Comparison of ENCODE assay signal across 8 cellular contexts in the genomic region with DNA sequence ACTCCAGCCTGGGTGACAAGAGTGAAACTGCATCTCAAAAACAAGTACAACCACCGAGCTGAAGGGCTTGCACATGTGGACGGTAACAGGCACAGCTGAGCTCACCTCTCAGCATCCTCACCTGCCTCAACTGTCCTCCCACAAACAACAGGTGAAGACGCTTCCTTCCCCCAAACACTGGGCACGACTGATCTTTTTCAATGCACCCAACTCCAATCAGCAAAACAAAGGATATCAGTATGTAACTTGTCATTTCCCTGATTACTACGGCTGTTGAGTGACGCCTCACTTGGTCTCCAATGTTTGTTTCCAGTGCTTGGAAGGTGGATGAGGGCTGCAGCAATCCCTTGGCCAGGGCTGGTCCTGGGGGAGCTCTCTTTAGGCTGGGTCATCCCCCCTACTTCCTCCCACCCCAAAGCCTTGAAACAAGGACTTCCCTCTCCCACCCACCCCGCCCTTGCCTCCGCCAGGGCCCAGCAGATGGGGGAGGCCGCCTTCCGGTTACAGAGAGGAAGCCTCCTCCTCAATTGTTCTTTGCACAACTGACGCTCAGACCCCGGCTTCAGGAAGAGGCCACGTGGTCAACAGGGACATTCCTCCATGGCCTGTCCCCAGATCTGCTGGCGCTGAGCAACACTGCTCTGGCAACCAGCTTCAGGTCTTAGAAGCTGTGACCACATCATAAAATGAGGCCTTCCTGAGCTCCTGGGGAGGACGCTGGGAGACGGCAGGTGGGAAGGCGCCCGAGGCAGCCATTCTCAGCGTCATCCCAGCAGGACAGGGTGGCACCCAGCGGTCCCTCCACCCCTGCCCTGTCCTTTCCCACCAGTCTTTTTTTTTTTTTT. TPM values are rescaled to one million over a fixed set of nuclear protein-coding genes. Genes with fewer than 3 reads are reported as not detected.
DNase-seq lines count a peak whose midpoint lies in the region; ATAC-seq, FAIRE-seq and TF ChIP-seq lines count a peak whose summit lies in the region.

No MANE protein-coding gene starts in this region.

- H3K36me3 ChIP-seq in SU-DHL-6 (ENCODE audit: low read length) (no peaks in the 10 kb centered on the region), endothelial cell of umbilical vein (ENCODE audit: control insufficient read depth in 2 of 2, extremely low read depth in 1 of 2, insufficient read depth in 2 of 2, low read length in 2 of 2) (peaks cover 0 to 12% of the 10 kb centered on the region in 2 experiments)

- ATAC-seq in GM18868 (IDR thresholded peaks at IDR 0.05; ENCODE audit: unreplicated experiment), result no peak

- peak overlapping the region; percentile 65 for H3K27ac ChIP-seq in SU-DHL-6 (ENCODE audit: low read depth, low read length)
- H3K27ac ChIP-seq in endothelial cell of umbilical vein (ENCODE audit: insufficient read depth, low read depth, low read length), result peak overlapping the region; percentile 67

- H3K79me2 ChIP-seq in SU-DHL-6 (ENCODE audit: insufficient read depth, low read length) (peaks cover 13% of the 10 kb centered on the region; the same call in 1 of the 2 replicates), endothelial cell of umbilical vein (ENCODE audit: control insufficient read depth, insufficient read depth, low read length) (peaks cover 44% of the 10 kb centered on the region)

- CTCF ChIA-PET in endothelial cell of umbilical vein (lab: Charles Lee), result interaction anchor here (0.5 to 3.0 kb wide), 4 partner anchors 13 to 66 kb away, joined by 3 to 11 read pairs (median 4); no protein-coding TSS in a partner anchor

- dilution Hi-C loops in endothelial cell of umbilical vein (cut with MboI; ENCODE audit: extremely low pct_ligation_motif_present, low sequenced_read_pairs), result no loop called here

- intact Hi-C loops in endothelial cell of umbilical vein (cut with micrococcal nuclease), result loop anchor here (1.0 kb wide), 2 partner anchors 32 to 55 kb away; no protein-coding TSS in a partner anchor

- peak; percentile 91 for FAIRE-seq in endothelial cell of umbilical vein (lab: Jason Lieb, UNC)

- POLR2A ChIA-PET in endothelial cell of umbilical vein (lab: Charles Lee), result interaction anchor here (0.7 to 1.2 kb wide), 4 partner anchors 9 to 61 kb away, joined by 3 to 7 read pairs (median 4); no protein-coding TSS in a partner anchor

- no peak for TF ChIP-seq CTCF in GM12864 (IDR thresholded peaks at IDR 0.05; ENCODE audit: low read depth, low read length, missing control alignments)
- no peak for TF ChIP-seq CTCF in SU-DHL-6 (IDR thresholded peaks at IDR 0.05; ENCODE audit: insufficient read depth, low read length, poor library complexity, severe bottlenecking)
- no peak for TF ChIP-seq CTCF in endothelial cell of umbilical vein (IDR thresholded peaks at IDR 0.05; ENCODE audit: extremely low read depth in 1 of 2, insufficient read depth in 1 of 2, low read depth in 1 of 2, low read length in 2 of 2)

- TF ChIP-seq POLR2A in endothelial cell of umbilical vein (IDR thresholded peaks at IDR 0.05; ENCODE audit: low read depth, low read length), result no peak

- H4K20me1 ChIP-seq in SU-DHL-6 (ENCODE audit: low read depth, low read length) (no peaks in the 10 kb centered on the region), endothelial cell of umbilical vein (replicated peaks; ENCODE audit: control insufficient read depth, extremely low read depth, insufficient read depth, low read length) (no peaks in the 10 kb centered on the region)

- H3K27me3 ChIP-seq in SU-DHL-6 (ENCODE audit: low read length) (no peaks in the 10 kb centered on the region), endothelial cell of umbilical vein (ENCODE audit: control insufficient read depth in 2 of 2, insufficient read depth in 2 of 2, low read length in 2 of 2) (no peaks in the 10 kb centered on the region)

- peaks cover 54% of the 10 kb centered on the region for H3K4me1 ChIP-seq in endothelial cell of umbilical vein (ENCODE audit: control insufficient read depth, extremely low read depth, insufficient read depth, low read length)

- no peaks in the 10 kb centered on the region for H3K9me1 ChIP-seq in endothelial cell of umbilical vein (replicated peaks; ENCODE audit: control insufficient read depth, extremely low read depth, insufficient read depth, low read length)

- peaks cover 8% of the 10 kb centered on the region for H3F3A ChIP-seq in SU-DHL-6 (ENCODE audit: insufficient read depth)

- H3K9me3 ChIP-seq in SU-DHL-6 (ENCODE audit: insufficient read depth, low read length) (no peaks in the 10 kb centered on the region), endothelial cell of umbilical vein (replicated peaks; ENCODE audit: control insufficient read depth, insufficient read depth, low read length) (no peaks in the 10 kb centered on the region)

- H3K9ac ChIP-seq in SU-DHL-6 (ENCODE audit: low read length), result peak overlapping the region; percentile 34; the same call in 1 of the 2 replicates
- peak overlapping the region; percentile 37 for H3K9ac ChIP-seq in endothelial cell of umbilical vein (replicated peaks; ENCODE audit: extremely low read depth, insufficient read depth, low read length)

- H3K4me3 ChIP-seq in GM12864 (ENCODE audit: low read depth, low read length) (peak overlapping the region; percentile 28), SU-DHL-6 (ENCODE audit: insufficient read depth, low read length, poor library complexity, severe bottlenecking) (no peak overlapping the region), endothelial cell of umbilical vein (replicated peaks in 1 of 3; ENCODE audit: insufficient read depth in 1 of 3, low read depth in 1 of 3, low read length in 3 of 3) (no peak overlapping the region)

- peak overlapping the region; percentile 35 for H2AFZ ChIP-seq in SU-DHL-6 (ENCODE audit: low read depth, low read length, severe bottlenecking)
- H2AFZ ChIP-seq in endothelial cell of umbilical vein (ENCODE audit: low read depth, low read length), result peak overlapping the region; percentile 36

- H3K4me2 ChIP-seq in SU-DHL-6 (ENCODE audit: low read depth, low read length, poor library complexity, severe bottlenecking) (peak overlapping the region; percentile 43), endothelial cell of umbilical vein (ENCODE audit: insufficient read depth, low read length) (no peak overlapping the region)

- H3K9me2 ChIP-seq in SU-DHL-6 (replicated peaks; ENCODE audit: insufficient read depth, low read length), result no peaks in the 10 kb centered on the region

- DNase-seq in GM12864 (ENCODE audit: low read depth) (no peak), endothelial cell of umbilical vein (ENCODE audit: low read depth, low spot score) (peak; percentile 73), pons (ENCODE audit: low spot score) (peak; percentile 80), NCI-H1092 (lab: John Stamatoyannopoulos, UW) (no peak), NCI-H1930 (lab: John Stamatoyannopoulos, UW) (no peak), iPS-NIHi7 (ENCODE audit: extremely low spot score) (no peak)

- BruUV-seq in endothelial cell of umbilical vein (replicated peaks; lab: Mats Ljungman, UMichigan), result no TSS peak

TF ChIP-seq in endothelial cell of umbilical vein, 7 proteins besides CTCF, POLR2A, EP300 and RAD21:
- peak; percentile 36 for TF ChIP-seq POLR2AphosphoS5 (IDR thresholded peaks at IDR 0.05; ENCODE audit: insufficient read depth, low read depth, low read length)
- no peak for TF ChIP-seq FOS (IDR thresholded peaks at IDR 0.05; ENCODE audit: borderline replicate concordance, insufficient read depth, low read length)
- TF ChIP-seq MYC (IDR thresholded peaks at IDR 0.05; ENCODE audit: low read depth, low read length), result no peak
- TF ChIP-seq, protein P1, sequence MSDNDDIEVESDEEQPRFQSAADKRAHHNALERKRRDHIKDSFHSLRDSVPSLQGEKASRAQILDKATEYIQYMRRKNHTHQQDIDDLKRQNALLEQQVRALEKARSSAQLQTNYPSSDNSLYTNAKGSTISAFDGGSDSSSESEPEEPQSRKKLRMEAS (IDR thresholded peaks at IDR 0.05; ENCODE audit: insufficient read depth, insufficient read length), result peak; percentile 97

RNA-seq across cellular contexts. Expression of gene FAM78A, which starts 5.9 kb away (rescaled TPM):
- 26.6 and 34.0 TPM in 2 replicates for total RNA-seq in endothelial cell of umbilical vein
- 37.4 and 45.9 TPM in 2 replicates for polyA plus RNA-seq in endothelial cell of umbilical vein
- 17.4 and 21.6 TPM in 2 replicates for polyA plus RNA-seq in endothelial cell of umbilical vein (2011; cell fraction: cytosol; rRNA removed)
- polyA plus RNA-seq in endothelial cell of umbilical vein (2011; cell fraction: nucleus; rRNA removed), result 17.3 and 22.0 TPM in 2 replicates
- 11.4 and 14.4 TPM in 2 replicates for polyA plus RNA-seq in endothelial cell of umbilical vein (2012)
- polyA minus RNA-seq in endothelial cell of umbilical vein, result 30.2 and 36.7 TPM in 2 replicates
- 15.3 TPM for polyA minus RNA-seq in endothelial cell of umbilical vein (2011; cell fraction: cytosol; rRNA and poly(A)+ RNA removed)
- 8.5 and 17.8 TPM in 2 replicates for polyA minus RNA-seq in endothelial cell of umbilical vein (2011; cell fraction: nucleus; rRNA and poly(A)+ RNA removed)

RNA-seq across cellular contexts. Expression of gene PLPP7, which starts 19.1 kb away (rescaled TPM):
- total RNA-seq in endothelial cell of umbilical vein, result 0.83 and 2.1 TPM in 2 replicates
- polyA plus RNA-seq in endothelial cell of umbilical vein, result 2.7 and 3.8 TPM in 2 replicates
- 1.8 and 2.7 TPM in 2 replicates for polyA plus RNA-seq in endothelial cell of umbilical vein (2011; cell fraction: cytosol; rRNA removed)
- polyA plus RNA-seq in endothelial cell of umbilical vein (2011; cell fraction: nucleus; rRNA removed), result 1.7 and 2.0 TPM in 2 replicates
- polyA plus RNA-seq in endothelial cell of umbilical vein (2012), result 1.6 and 5.0 TPM in 2 replicates
- 1.2 and 2.0 TPM in 2 replicates for polyA minus RNA-seq in endothelial cell of umbilical vein
- 0.61 TPM for polyA minus RNA-seq in endothelial cell of umbilical vein (2011; cell fraction: cytosol; rRNA and poly(A)+ RNA removed)
- 0.82 and 1.6 TPM in 2 replicates for polyA minus RNA-seq in endothelial cell of umbilical vein (2011; cell fraction: nucleus; rRNA and poly(A)+ RNA removed)

Comparison
In these comparisons a context has a peak if more than half of its experiments do, and no peak if none do; other contexts are left out.
1. DNase-seq: peak in endothelial cell of umbilical vein (single experiment) and pons (single experiment); none in GM12864 (single experiment), NCI-H1092 (single experiment), NCI-H1930 (0 of 2) and iPS-NIHi7 (single experiment).